In the genomic region with DNA sequence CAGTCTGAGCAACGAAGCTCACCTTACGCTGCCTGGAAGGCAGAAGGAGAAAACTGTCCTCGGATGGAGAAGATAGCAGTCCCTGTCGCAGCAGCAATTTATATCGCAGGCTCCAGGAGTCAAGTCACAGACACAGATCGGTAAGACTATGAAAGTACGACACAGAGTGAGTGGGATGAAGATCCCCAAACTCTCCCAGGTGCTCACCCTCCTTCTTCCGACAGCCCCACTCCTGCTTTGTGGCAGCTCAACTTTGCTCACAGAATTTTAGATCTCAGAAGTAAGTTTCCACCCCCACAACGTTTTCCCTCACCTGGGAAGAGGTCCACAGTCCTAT, we compare ENCODE assay signal across 8 cellular contexts.
DNase-seq lines count a peak whose midpoint lies in the region; ATAC-seq and TF ChIP-seq lines count a peak whose summit lies in the region.

No MANE protein-coding gene starts in this region.

- peaks cover 14% of the 10 kb centered on the region for H3K79me2 ChIP-seq in Loucy (ENCODE audit: insufficient read depth, low read length)

- peak overlapping the region; percentile 92 for H3K4me2 ChIP-seq in Loucy (ENCODE audit: low read depth, low read length, poor library complexity, severe bottlenecking)

- H3K9ac ChIP-seq in Loucy (ENCODE audit: low read depth, low read length, poor library complexity, severe bottlenecking): peak overlapping the region; percentile 78
- peak overlapping the region; percentile 91 for H3K9ac ChIP-seq in mucosa of stomach (ENCODE audit: low read length)

- H3K4me1 ChIP-seq in Loucy (ENCODE audit: insufficient read depth, low read length, poor library complexity, severe bottlenecking) (peaks cover 26% of the 10 kb centered on the region), mucosa of stomach (ENCODE audit: control insufficient read depth, insufficient read depth, low read length) (peaks cover 6% of the 10 kb centered on the region)

- H3K4me3 ChIP-seq in Loucy (ENCODE audit: low read length, poor library complexity, severe bottlenecking) (peak overlapping the region; percentile 97), choroid plexus epithelial cell (ENCODE audit: low read depth, low read length) (peak overlapping the region; percentile 100), mucosa of stomach (ENCODE audit: low read length) (peak overlapping the region; percentile 96)

- H4K20me1 ChIP-seq in Loucy (ENCODE audit: insufficient read depth, low read length, poor library complexity, severe bottlenecking): peaks cover 3% of the 10 kb centered on the region

- no peak for TF ChIP-seq CTCF in Loucy (conservative IDR thresholded peaks at IDR 0.05; ENCODE audit: low read length)
- no peak for TF ChIP-seq CTCF in choroid plexus epithelial cell (conservative IDR thresholded peaks at IDR 0.05; ENCODE audit: low read depth, low read length)

- H3K36me3 ChIP-seq in Loucy (ENCODE audit: insufficient read depth, low read length): no peaks in the 10 kb centered on the region
- H3K36me3 ChIP-seq in mucosa of stomach (ENCODE audit: control insufficient read depth, insufficient read depth, low read length): no peaks in the 10 kb centered on the region

- H3K9me2 ChIP-seq in Loucy (replicated peaks; ENCODE audit: low read depth, low read length): no peaks in the 10 kb centered on the region

- no peaks in the 10 kb centered on the region for H3F3A ChIP-seq in Loucy (ENCODE audit: low read depth)

- DNase-seq in ELF-1 (ENCODE audit: low read depth, low spot score) (peak; percentile 10), choroid plexus epithelial cell (ENCODE audit: low read depth) (no peak)

- no peaks in the 10 kb centered on the region for H3K9me3 ChIP-seq in Loucy (ENCODE audit: insufficient read depth, low read depth, low read length)
- H3K9me3 ChIP-seq in mucosa of stomach (ENCODE audit: control insufficient read depth, low read length): no peaks in the 10 kb centered on the region

- ATAC-seq in HG03095 (IDR thresholded peaks at IDR 0.05; ENCODE audit: unreplicated experiment) (no peak), GM18520 (IDR thresholded peaks at IDR 0.05; ENCODE audit: unreplicated experiment) (no peak), HG03442 (IDR thresholded peaks at IDR 0.05; ENCODE audit: unreplicated experiment) (no peak), GM18870 (IDR thresholded peaks at IDR 0.05; ENCODE audit: unreplicated experiment) (no peak)

- no peaks in the 10 kb centered on the region for H3K27me3 ChIP-seq in Loucy (ENCODE audit: insufficient read depth, low read length, poor library complexity, severe bottlenecking)
- no peaks in the 10 kb centered on the region for H3K27me3 ChIP-seq in mucosa of stomach (ENCODE audit: control insufficient read depth, insufficient read depth, low read length)

- H2AFZ ChIP-seq in Loucy (ENCODE audit: low read length): peak overlapping the region; percentile 92
